8 cellular contexts compared by ENCODE assay signal in the genomic region with DNA sequence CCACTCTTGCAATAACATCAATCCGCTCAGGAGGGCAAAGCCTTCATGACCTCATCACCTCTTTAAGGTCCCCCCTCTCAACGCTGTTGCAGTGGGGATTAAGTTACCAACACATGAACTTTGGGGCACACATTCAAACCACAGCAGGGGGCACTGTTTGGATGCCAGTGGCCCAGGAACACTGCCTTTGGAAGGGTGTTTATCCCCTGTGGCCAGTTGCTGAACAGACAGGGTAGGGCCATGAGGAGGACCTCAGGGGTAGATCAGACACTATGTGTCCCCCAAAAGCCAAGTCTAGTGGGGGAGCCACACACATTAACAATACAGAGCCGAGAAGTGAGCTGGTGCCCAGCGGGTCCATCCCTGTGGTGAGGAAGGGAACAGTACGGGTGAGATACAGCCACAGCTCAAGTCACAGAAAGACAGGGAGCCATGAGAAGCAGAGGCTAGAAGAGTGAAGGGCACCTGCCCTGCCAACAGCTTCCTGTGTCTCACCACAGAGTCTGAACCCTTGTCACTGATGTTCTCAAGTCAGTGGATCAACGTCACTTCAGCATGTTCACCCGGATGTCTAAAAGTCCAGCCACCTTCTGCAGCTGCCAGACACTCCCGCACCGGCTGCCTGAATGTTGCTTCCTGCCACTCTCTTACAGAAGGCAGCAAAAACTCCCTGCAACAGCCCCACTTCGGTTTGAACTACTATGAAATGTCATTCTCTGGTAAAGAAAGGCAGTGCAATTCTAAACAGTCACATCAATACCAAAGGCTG. TPM values are rescaled to one million over a fixed set of nuclear protein-coding genes. Genes with fewer than 3 reads are reported as not detected.
DNase-seq lines count a peak whose midpoint lies in the region; ATAC-seq, FAIRE-seq and TF ChIP-seq lines count a peak whose summit lies in the region.

No MANE protein-coding gene starts in this region.

- H3K27ac ChIP-seq in sigmoid colon, result no peak overlapping the region

- DNase-seq in GM12865 (ENCODE audit: low read depth), result peak; percentile 81
- peak; percentile 32 to 98 (median 71) for DNase-seq in T-helper 2 cell
- DNase-seq in cardiac fibroblast (ENCODE audit: low read depth in 2 of 2), result peak in 1 of 2 donors; percentile 35
- peak; percentile 24 to 35 (median 28) for DNase-seq in stimulated activated CD4-positive, alpha-beta T cell treated with anti-CD3 and anti-CD28 coated beads, TNF-alpha, amount 100 ng/mL, for 24 hours (ENCODE audit: low read depth in 3 of 3)
- DNase-seq in globus pallidus (ENCODE audit: low spot score), result no peak
- no peak for DNase-seq in sigmoid colon
- DNase-seq in HTR-8/SVneo (ENCODE audit: insufficient read length, low spot score), result no peak

- no peak for TF ChIP-seq POLR2A in sigmoid colon (IDR thresholded peaks at IDR 0.05)

- H3K27me3 ChIP-seq in sigmoid colon, result no peaks in the 10 kb centered on the region

- H3K36me3 ChIP-seq in sigmoid colon, result no peaks in the 10 kb centered on the region

- 46 to 67% methylated on average over 10 of the region's 10 CpGs for WGBS in sigmoid colon, 2 donors

- H3K9me3 ChIP-seq in sigmoid colon, result no peaks in the 10 kb centered on the region

- H3K4me3 ChIP-seq in GM12865 (ENCODE audit: low read depth, low read length) (no peak overlapping the region), cardiac fibroblast (replicated peaks in 1 of 2; ENCODE audit: low read depth in 2 of 2, low read length in 2 of 2) (no peak overlapping the region), sigmoid colon (no peak overlapping the region)

- intact Hi-C loops in sigmoid colon (cut with DNase I), result no loop called here

- TF ChIP-seq CTCF in GM12865 (IDR thresholded peaks at IDR 0.05; ENCODE audit: insufficient read depth, low read depth, low read length, missing control alignments) (peak; percentile 21), cardiac fibroblast (IDR thresholded peaks at IDR 0.05; ENCODE audit: low read depth, low read length) (peak; percentile 23), sigmoid colon (IDR thresholded peaks at IDR 0.05) (no peak)

- peak; percentile 62 for ATAC-seq in HG02588 (IDR thresholded peaks at IDR 0.05; ENCODE audit: unreplicated experiment)

- no peaks in the 10 kb centered on the region for H3K4me1 ChIP-seq in sigmoid colon

- no peak for TF ChIP-seq EP300 in sigmoid colon (IDR thresholded peaks at IDR 0.05)

- no peak for FAIRE-seq in HTR-8/SVneo (lab: Jason Lieb, UNC)

RNA-seq across cellular contexts. Expression of a gene that starts 19.9 kb away (rescaled TPM):
- total RNA-seq in sigmoid colon, result 10 to 100 TPM; 36.4 to 62.0 (median 38.7) TPM
- 10 to 100 TPM; 25.0 to 32.8 (median 27.6) TPM for polyA plus RNA-seq in sigmoid colon

RNA-seq across cellular contexts. Expression of a gene that starts 39.8 kb away (rescaled TPM):
- total RNA-seq in sigmoid colon, result 10 to 100 TPM; 12.1 to 18.5 (median 16.4) TPM
- 1 to 10 TPM; 3.2 to 7.7 (median 6.0) TPM for polyA plus RNA-seq in sigmoid colon

RNA-seq across cellular contexts. Expression of a gene that starts 39.8 kb away (rescaled TPM):
- 1 to 10 TPM; 1.8 to 9.4 (median 2.6) TPM for total RNA-seq in sigmoid colon
- polyA plus RNA-seq in sigmoid colon, result 1 to 10 TPM in 1 of 3 donors, under 1 TPM in 1, not detected in 1; 0.60 to 1.1 TPM

Comparison
In these comparisons a context has a peak if more than half of its experiments do, and no peak if none do; other contexts are left out.
1. DNase-seq: peak in GM12865 (single experiment), T-helper 2 cell (5 of 5) and stimulated activated CD4-positive, alpha-beta T cell treated with anti-CD3 and anti-CD28 coated beads, TNF-alpha, amount 100 ng/mL, for 24 hours (3 of 3); none in globus pallidus (single experiment), sigmoid colon (single experiment) and HTR-8/SVneo (single experiment).
2. CTCF ChIP-seq: peak in GM12865 (single experiment) and cardiac fibroblast (single experiment); none in sigmoid colon (0 of 4).